8 cellular contexts compared by ENCODE assay signal in the genomic region with DNA sequence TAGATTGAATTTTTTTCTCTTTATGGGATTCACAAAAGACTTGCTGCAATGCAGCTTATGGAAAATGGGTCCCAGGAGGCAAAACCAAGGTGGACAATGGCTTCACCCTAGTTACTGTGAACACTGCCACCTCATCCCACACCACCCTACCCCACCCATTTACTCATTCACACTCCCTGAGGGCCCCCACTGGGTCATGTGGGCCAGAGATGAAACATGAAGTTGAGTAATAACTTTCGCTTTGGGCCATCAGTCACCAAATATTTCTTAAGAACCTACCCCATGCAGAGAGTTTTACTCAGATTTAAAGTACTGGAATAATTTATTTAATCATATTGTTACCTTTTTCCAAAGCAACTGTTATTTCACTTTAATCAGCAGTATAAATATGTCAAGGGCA.
DNase-seq lines count a peak whose midpoint lies in the region; ATAC-seq and TF ChIP-seq lines count a peak whose summit lies in the region.

No MANE protein-coding gene starts in this region.

- ATAC-seq in HG03135 (IDR thresholded peaks at IDR 0.05; ENCODE audit: unreplicated experiment), result peak; percentile 44
- ATAC-seq in activated naive CD8-positive, alpha-beta T cell treated with anti-CD3 and anti-CD28 coated beads, Interleukin-2, amount 50 U/mL, for 24 hours, result peak; percentile 76

- no peaks in the 10 kb centered on the region for H3K27me3 ChIP-seq in breast epithelium

- peak overlapping the region; percentile 63 for H3K27ac Mint-ChIP-seq in MCF 10A (ENCODE audit: low read depth, unreplicated experiment)
- H3K27ac Mint-ChIP-seq in activated naive CD8-positive, alpha-beta T cell treated with anti-CD3 and anti-CD28 coated beads, Interleukin-2, amount 50 U/mL, for 24 hours, result no peak overlapping the region

- DNase-seq in MCF 10A (ENCODE audit: unreplicated experiment) (peak; percentile 96), breast epithelium (ENCODE audit: low spot score in 2 of 2) (no peak), NCI-H1694 (lab: John Stamatoyannopoulos, UW) (no peak), G401 (ENCODE audit: low spot score) (no peak), ecto neural progenitor cell (ENCODE audit: low spot score) (no peak)
- DNase-seq in activated naive CD8-positive, alpha-beta T cell treated with anti-CD3 and anti-CD28 coated beads, Interleukin-2, amount 50 U/mL, for 24 hours, result peak; percentile 4
- peak; percentile 45 for DNase-seq in stimulated activated CD8-positive, alpha-beta memory T cell treated with anti-CD3 and anti-CD28 coated beads, Interleukin-4, amount 100 ng/mL, for 48 hours

- H3K36me3 Mint-ChIP-seq in MCF 10A (ENCODE audit: insufficient read depth, unreplicated experiment), result no peaks in the 10 kb centered on the region
- H3K36me3 Mint-ChIP-seq in activated naive CD8-positive, alpha-beta T cell treated with anti-CD3 and anti-CD28 coated beads, Interleukin-2, amount 50 U/mL, for 24 hours (ENCODE audit: low read depth), result no peaks in the 10 kb centered on the region

- H3K4me1 ChIP-seq in breast epithelium, result no peaks in the 10 kb centered on the region

- H3K9me3 ChIP-seq in breast epithelium, result no peaks in the 10 kb centered on the region

- no peaks in the 10 kb centered on the region for H3K36me3 ChIP-seq in breast epithelium

- H3K27me3 Mint-ChIP-seq in MCF 10A (ENCODE audit: insufficient read depth, unreplicated experiment), result no peaks in the 10 kb centered on the region
- peaks cover 16% of the 10 kb centered on the region for H3K27me3 Mint-ChIP-seq in activated naive CD8-positive, alpha-beta T cell treated with anti-CD3 and anti-CD28 coated beads, Interleukin-2, amount 50 U/mL, for 24 hours

- TF ChIP-seq CTCF in MCF 10A (IDR thresholded peaks at IDR 0.05; ENCODE audit: unreplicated experiment) (no peak), breast epithelium (IDR thresholded peaks at IDR 0.05) (no peak)

- peak overlapping the region; percentile 33 for H3K4me3 Mint-ChIP-seq in MCF 10A (ENCODE audit: unreplicated experiment)
- H3K4me3 Mint-ChIP-seq in activated naive CD8-positive, alpha-beta T cell treated with anti-CD3 and anti-CD28 coated beads, Interleukin-2, amount 50 U/mL, for 24 hours, result no peak overlapping the region

- peaks cover 45% of the 10 kb centered on the region for H3K4me1 Mint-ChIP-seq in MCF 10A (ENCODE audit: insufficient read depth, unreplicated experiment)
- H3K4me1 Mint-ChIP-seq in activated naive CD8-positive, alpha-beta T cell treated with anti-CD3 and anti-CD28 coated beads, Interleukin-2, amount 50 U/mL, for 24 hours, result peaks cover 23% of the 10 kb centered on the region

- BruUV-seq in MCF 10A (replicated peaks; lab: Mats Ljungman, UMichigan), result no TSS peak

- H3K27ac ChIP-seq in breast epithelium, result no peak overlapping the region

- no peaks in the 10 kb centered on the region for H3K9me3 Mint-ChIP-seq in MCF 10A (ENCODE audit: unreplicated experiment)
- H3K9me3 Mint-ChIP-seq in activated naive CD8-positive, alpha-beta T cell treated with anti-CD3 and anti-CD28 coated beads, Interleukin-2, amount 50 U/mL, for 24 hours, result no peaks in the 10 kb centered on the region

- CTCF ChIA-PET in MCF 10A (lab: Yijun Ruan, JAX), result interaction anchor here (1.7 kb wide), 1 partner anchor 27 kb away, joined by 8 read pairs; no protein-coding TSS in a partner anchor

- intact Hi-C loops in MCF 10A (cut with micrococcal nuclease), result no loop called here
- intact Hi-C loops in breast epithelium (cut with DNase I; ENCODE audit: low total_unique reads), result no loop called here

- POLR2A ChIA-PET in MCF 10A (lab: Yijun Ruan, JAX), result interaction anchor here (0.7 to 1.4 kb wide), 10 partner anchors 9 to 464 kb away, joined by 3 to 5 read pairs (median 3); no protein-coding TSS in a partner anchor

- no peak for TF ChIP-seq POLR2A in breast epithelium (IDR thresholded peaks at IDR 0.05)

- in situ Hi-C loops in G401 (cut with HindIII; ENCODE audit: low sequenced_read_pairs), result no loop called here

- H3K4me3 ChIP-seq in breast epithelium, result no peak overlapping the region

Comparison
In these comparisons a context has a peak if more than half of its experiments do, and no peak if none do; other contexts are left out.
1. DNase-seq: peak in MCF 10A (single experiment), activated naive CD8-positive, alpha-beta T cell treated with anti-CD3 and anti-CD28 coated beads, Interleukin-2, amount 50 U/mL, for 24 hours (single experiment) and stimulated activated CD8-positive, alpha-beta memory T cell treated with anti-CD3 and anti-CD28 coated beads, Interleukin-4, amount 100 ng/mL, for 48 hours (single experiment); none in breast epithelium (0 of 2), NCI-H1694 (single experiment), G401 (single experiment) and ecto neural progenitor cell (single experiment).